ENCODE assay signal across 1 cellular context in genomic region chr12:123232807-123233504, GRCh38.
TF ChIP-seq lines count a peak whose summit lies in the region.

Gene MPHOSPH9, minus strand, starts transcription at chr12:123233141. Its CDS starts 2,777 bp downstream, at chr12:123230364.
Gene MTRFR, plus strand, starts transcription at chr12:123233436. Its CDS starts 20,239 bp downstream, at chr12:123253675.

TF ChIP-seq in HepG2, 621 proteins besides CTCF, POLR2A, EP300 and RAD21 (continued from another document and continues in another):
- TF ChIP-seq TRAFD1 (CRISPR knock-in tag; IDR thresholded peaks at IDR 0.05; ENCODE audit: borderline replicate concordance) (peak; percentile 58; the same call in 1 of the 2 replicates), STAT5B (CRISPR knock-in tag; IDR thresholded peaks at IDR 0.05) (no peak), NFIB (CRISPR knock-in tag; IDR thresholded peaks at IDR 0.05; ENCODE audit: borderline replicate concordance) (no peak), SMC3 (IDR thresholded peaks at IDR 0.05; ENCODE audit: low read length) (no peak), KLF9 (CRISPR knock-in tag; IDR thresholded peaks at IDR 0.05; ENCODE audit: low read depth) (peak; percentile 73; the same call in 1 of the 2 replicates), ZNF597 (CRISPR knock-in tag; IDR thresholded peaks at IDR 0.05) (0 out of 2 replicates have a peak, but pooled peaks have one; percentile 58), MED8 (CRISPR knock-in tag; IDR thresholded peaks at IDR 0.05; ENCODE audit: insufficient replicate concordance) (no peak), RNF219 (CRISPR knock-in tag; IDR thresholded peaks at IDR 0.05) (no peak), TBP (CRISPR knock-in tag; IDR thresholded peaks at IDR 0.05) (no peak), FOXP4 (CRISPR knock-in tag; IDR thresholded peaks at IDR 0.05) (peak; percentile 63; the same call in 1 of the 2 replicates), SMAD3 (CRISPR knock-in tag; IDR thresholded peaks at IDR 0.05) (peak; percentile 80), MLLT10 (CRISPR knock-in tag; IDR thresholded peaks at IDR 0.05) (no peak), ZNF20 (CRISPR knock-in tag; IDR thresholded peaks at IDR 0.05) (no peak), THAP9 (CRISPR knock-in tag; IDR thresholded peaks at IDR 0.05; ENCODE audit: borderline replicate concordance) (no peak), ZBTB46 (CRISPR knock-in tag; IDR thresholded peaks at IDR 0.05; ENCODE audit: borderline replicate concordance) (no peak), HNRNPUL1 (IDR thresholded peaks at IDR 0.05; ENCODE audit: low read depth, low read length) (peak; percentile 66; the same call in 1 of the 2 replicates), ZNF782 (CRISPR knock-in tag; IDR thresholded peaks at IDR 0.05; ENCODE audit: borderline replicate concordance) (no peak; the same call in 1 of the 2 replicates), ZNF704 (CRISPR knock-in tag; IDR thresholded peaks at IDR 0.05; ENCODE audit: borderline replicate concordance) (peak; percentile 89), KAT2B (IDR thresholded peaks at IDR 0.05; ENCODE audit: borderline replicate concordance, low read depth, low read length) (no peak), FOSL2 (CRISPR knock-in tag; IDR thresholded peaks at IDR 0.05) (peak; percentile 52; the same call in 1 of the 2 replicates), FOXO1 (CRISPR knock-in tag; IDR thresholded peaks at IDR 0.05) (no peak), ZNF761 (CRISPR knock-in tag; conservative IDR thresholded peaks at IDR 0.05) (0 out of 2 replicates have a peak, but pooled peaks have one; percentile 58), ZBTB40 (IDR thresholded peaks at IDR 0.05) (no peak), ZBTB40 (CRISPR knock-in tag; IDR thresholded peaks at IDR 0.05) (peak; percentile 78), MIER2 (CRISPR knock-in tag; IDR thresholded peaks at IDR 0.05) (no peak; the same call in 1 of the 2 replicates), ZBTB1 (CRISPR knock-in tag; IDR thresholded peaks at IDR 0.05; ENCODE audit: borderline replicate concordance) (no peak), PBX3 (CRISPR knock-in tag; IDR thresholded peaks at IDR 0.05; ENCODE audit: borderline replicate concordance) (peak; percentile 71), ZNF883 (CRISPR knock-in tag; IDR thresholded peaks at IDR 0.05; ENCODE audit: not compliant biosample characterization) (peak; percentile 63), ZNF552 (CRISPR knock-in tag; IDR thresholded peaks at IDR 0.05; ENCODE audit: borderline replicate concordance) (no peak), NR2F2 (IDR thresholded peaks at IDR 0.05; ENCODE audit: borderline replicate concordance, low read depth) (peak; percentile 67; the same call in 1 of the 2 replicates), ZNF143 (CRISPR knock-in tag; IDR thresholded peaks at IDR 0.05) (peak; percentile 44; the same call in 1 of the 2 replicates), EED (CRISPR knock-in tag; IDR thresholded peaks at IDR 0.05) (no peak; the same call in 1 of the 2 replicates)
